8 cellular contexts compared by ENCODE assay signal in the genomic region with DNA sequence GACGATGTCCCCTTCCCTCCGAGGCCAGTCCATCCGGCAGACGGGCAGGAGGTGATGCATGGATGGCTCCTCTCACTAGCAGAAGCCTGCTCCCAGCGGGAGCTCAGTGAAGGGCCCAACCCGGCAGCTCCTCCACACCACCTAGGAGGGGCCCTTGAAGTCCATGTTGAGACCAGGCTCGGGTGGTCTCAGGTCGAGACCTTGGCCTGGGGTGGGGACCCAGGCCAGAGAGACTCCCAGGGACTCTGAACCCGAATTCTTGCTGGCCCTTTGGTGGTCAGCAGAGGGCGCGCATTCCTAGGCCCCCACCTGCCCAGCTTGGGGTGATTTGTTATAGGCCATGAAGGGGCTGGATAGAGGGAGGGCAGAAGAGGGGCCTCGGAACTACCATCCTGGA. TPM values are rescaled to one million over a fixed set of nuclear protein-coding genes. Genes with fewer than 3 reads are reported as not detected.
DNase-seq lines count a peak whose midpoint lies in the region; ATAC-seq and TF ChIP-seq lines count a peak whose summit lies in the region.

No MANE protein-coding gene starts in this region.

- no peak overlapping the region for H3K27ac Mint-ChIP-seq in T-cell
- no peak overlapping the region for H3K27ac Mint-ChIP-seq in neural progenitor cell

- H3K9me3 Mint-ChIP-seq in T-cell (no peaks in the 10 kb centered on the region), neural progenitor cell (no peaks in the 10 kb centered on the region)

- WGBS in ectodermal cell, 2 experiments, result 8 to 12% methylated on average over 12 of the region's 12 CpGs

- peaks cover 6 to 9% (median 8%) of the 10 kb centered on the region in 3 donors for H3K4me1 Mint-ChIP-seq in T-cell
- peaks cover 11% of the 10 kb centered on the region for H3K4me1 Mint-ChIP-seq in neural progenitor cell

- H3K4me3 Mint-ChIP-seq in T-cell (peak overlapping the region; percentile 63 to 66 (median 66)), neural progenitor cell (peak overlapping the region; percentile 86)

- no peak overlapping the region for H2AFZ ChIP-seq in neural progenitor cell (replicated peaks)

- POLR2A ChIA-PET in T-cell (lab: Charles Lee), result interaction anchor here in 1 of 2 donors (0.5 kb wide), 1 partner anchor 251 kb away, joined by 3 read pairs; no protein-coding TSS in a partner anchor

- CTCF ChIA-PET in T-cell (lab: Charles Lee), result interaction anchor here (0.6 to 1.9 kb wide), 6 partner anchors 14 to 66 kb away, joined by 3 to 10 read pairs (median 4); no protein-coding TSS in a partner anchor

- H3K27me3 Mint-ChIP-seq in T-cell, result peaks cover 18 to 39% of the 10 kb centered on the region in 2 donors
- H3K27me3 Mint-ChIP-seq in neural progenitor cell (ENCODE audit: insufficient read depth, low read depth), result peaks cover 32% of the 10 kb centered on the region

- peak; percentile 26 for DNase-seq in GM19238 (ENCODE audit: insufficient read length, low spot score)
- DNase-seq in T-cell, result peak in 14 of 34 experiments; percentile 13 to 52 (median 30)
- DNase-seq in neural progenitor cell (ENCODE audit: low spot score), result peak; percentile 63
- DNase-seq in ureter (ENCODE audit: low spot score), result no peak
- no peak for DNase-seq in mesenteric fat pad (ENCODE audit: low spot score)

- TF ChIP-seq CTCF in neural progenitor cell (IDR thresholded peaks at IDR 0.05), result peak; percentile 79

- H3K4me1 ChIP-seq in ectodermal cell (ENCODE audit: control insufficient read depth, insufficient read depth, low read length), result peaks cover 6% of the 10 kb centered on the region
- peaks cover 7% of the 10 kb centered on the region for H3K4me1 ChIP-seq in neural progenitor cell

- ATAC-seq in T-cell (replicated peaks in 1 of 4) (peak in 3 of 4 experiments; percentile 29 to 49 (median 44)), HG02678 (IDR thresholded peaks at IDR 0.05; ENCODE audit: unreplicated experiment) (no peak), GM18519 (IDR thresholded peaks at IDR 0.05; ENCODE audit: low FRiP score, unreplicated experiment) (no peak)

- H3K9me3 ChIP-seq in ectodermal cell (ENCODE audit: control insufficient read depth, low read length) (no peaks in the 10 kb centered on the region), neural progenitor cell (ENCODE audit: low read depth) (no peaks in the 10 kb centered on the region)

- no peaks in the 10 kb centered on the region for H3F3A ChIP-seq in neural progenitor cell (ENCODE audit: low read depth)

- H3K79me2 ChIP-seq in neural progenitor cell (ENCODE audit: low read depth), result no peaks in the 10 kb centered on the region

- H4K20me1 ChIP-seq in neural progenitor cell (ENCODE audit: low read depth), result peaks cover 8% of the 10 kb centered on the region

- H3K9ac ChIP-seq in neural progenitor cell, result no peak overlapping the region

- no peaks in the 10 kb centered on the region for H3K36me3 ChIP-seq in ectodermal cell (ENCODE audit: control insufficient read depth, insufficient read depth, low read length)
- H3K36me3 ChIP-seq in neural progenitor cell, result no peaks in the 10 kb centered on the region

- peak overlapping the region; percentile 89 for H3K4me2 ChIP-seq in neural progenitor cell

- H3K36me3 Mint-ChIP-seq in T-cell (no peaks in the 10 kb centered on the region), neural progenitor cell (no peaks in the 10 kb centered on the region)

- H3K27ac ChIP-seq in ectodermal cell (ENCODE audit: insufficient read depth, low read depth, low read length, poor library complexity, severe bottlenecking) (no peak overlapping the region), neural progenitor cell (no peak overlapping the region)

- H3K4me3 ChIP-seq in ectodermal cell (ENCODE audit: insufficient read depth, low read depth, low read length), result peak overlapping the region; percentile 33
- H3K4me3 ChIP-seq in neural progenitor cell, result peak overlapping the region; percentile 55

- peaks cover 95% of the 10 kb centered on the region for H3K27me3 ChIP-seq in ectodermal cell (ENCODE audit: control insufficient read depth, insufficient read depth, low read length, poor library complexity, severe bottlenecking)
- H3K27me3 ChIP-seq in neural progenitor cell, result peaks cover 100% of the 10 kb centered on the region

RNA-seq across cellular contexts. Expression of a gene that starts 0.6 kb away (rescaled TPM):
- total RNA-seq in T-cell (1 to 10 TPM in 1 of 5 donors, under 1 TPM in 3, not detected in 1; 0.22 to 1.3 (median 0.42) TPM), neural progenitor cell (ENCODE audit: low replicate concordance) (not detected in 2 replicates), ureter (not detected), mesenteric fat pad (0.42 TPM)
- polyA plus RNA-seq in ectodermal cell (2013, experiment 1 of 4), result not detected
- not detected for polyA plus RNA-seq in ectodermal cell (2013, experiment 2 of 4)
- not detected for polyA plus RNA-seq in ectodermal cell (2013, experiment 3 of 4)
- polyA plus RNA-seq in ectodermal cell (2013, experiment 4 of 4), result not detected

RNA-seq across cellular contexts. Expression of a gene that starts 18.7 kb away (rescaled TPM):
- total RNA-seq in T-cell (10 to 100 TPM; 10.3 to 38.5 (median 28.5) TPM), neural progenitor cell (ENCODE audit: low replicate concordance) (0.13 and 0.19 TPM in 2 replicates), ureter (not detected), mesenteric fat pad (not detected)
- polyA plus RNA-seq in ectodermal cell (2013, experiment 1 of 4), result 0.26 TPM
- 0.11 TPM for polyA plus RNA-seq in ectodermal cell (2013, experiment 2 of 4)
- polyA plus RNA-seq in ectodermal cell (2013, experiment 3 of 4), result 0.21 TPM
- 0.12 TPM for polyA plus RNA-seq in ectodermal cell (2013, experiment 4 of 4)

RNA-seq across cellular contexts. Expression of a gene that starts 33.1 kb away (rescaled TPM):
- total RNA-seq in T-cell (under 1 TPM in 2 of 5 donors, not detected in 3; 0.15 to 0.25 TPM), neural progenitor cell (ENCODE audit: low replicate concordance) (2.3 and 4.0 TPM in 2 replicates), ureter (8.2 TPM), mesenteric fat pad (9.4 TPM)
- 8.1 TPM for polyA plus RNA-seq in ectodermal cell (2013, experiment 1 of 4)
- polyA plus RNA-seq in ectodermal cell (2013, experiment 2 of 4), result 12.0 TPM
- polyA plus RNA-seq in ectodermal cell (2013, experiment 3 of 4), result 10.4 TPM
- 12.0 TPM for polyA plus RNA-seq in ectodermal cell (2013, experiment 4 of 4)

Comparison
In these comparisons a context has a peak if more than half of its experiments do, and no peak if none do; other contexts are left out.
1. DNase-seq: peak in GM19238 (single experiment) and neural progenitor cell (single experiment); none in ureter (single experiment) and mesenteric fat pad (single experiment).
2. ATAC-seq: peak in T-cell (3 of 4); none in HG02678 (single experiment) and GM18519 (single experiment).